Comparison of ENCODE assay signal across 22 cellular contexts in the genomic region with DNA sequence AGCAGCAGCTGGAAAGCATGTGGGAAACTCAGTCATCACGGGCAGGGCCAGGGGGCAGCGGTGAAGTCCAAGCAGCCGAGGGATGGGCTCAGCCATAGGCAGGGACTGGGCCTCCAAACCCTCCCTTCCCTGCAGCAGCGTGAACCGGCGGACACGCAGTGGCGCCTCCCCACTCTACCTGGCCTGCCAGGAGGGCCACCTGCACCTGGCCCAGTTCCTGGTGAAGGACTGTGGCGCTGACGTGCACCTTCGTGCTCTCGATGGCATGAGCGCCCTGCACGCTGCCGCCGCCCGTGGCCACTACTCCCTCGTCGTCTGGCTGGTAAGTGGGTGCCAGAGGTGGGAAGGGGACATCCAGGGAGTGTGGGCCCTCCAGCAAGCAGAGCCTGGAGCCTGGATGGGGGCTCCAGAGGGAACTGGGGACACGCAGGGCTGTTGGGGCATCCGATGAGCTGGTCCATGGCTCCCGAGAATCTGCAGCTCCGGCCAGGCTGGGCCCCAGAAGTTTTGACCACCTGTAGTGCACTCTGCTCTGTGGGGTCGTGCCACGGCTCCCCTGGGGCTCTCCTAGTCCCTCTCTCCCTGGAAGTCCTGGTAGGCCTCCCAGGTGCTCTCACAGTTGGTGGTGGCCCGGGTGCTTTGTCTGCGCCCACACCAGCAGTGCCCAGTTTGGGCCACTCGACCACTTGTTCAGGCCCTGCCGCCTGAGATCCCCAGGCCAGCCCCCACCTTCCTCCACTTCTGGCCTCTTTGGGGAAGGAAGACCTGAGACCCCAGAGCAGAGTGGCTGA. TPM values are rescaled to one million over a fixed set of nuclear protein-coding genes. Genes with fewer than 3 reads are reported as not detected.
DNase-seq lines count a peak whose midpoint lies in the region; TF ChIP-seq lines count a peak whose summit lies in the region.
"Had no signal": no experiment of that assay in that cellular context is flagged by ENCODE, and none has a peak within 500 bp of the region (broad histone marks: within the 10 kb centered on the region; RNA-seq: fewer than 3 reads in every experiment).

No MANE protein-coding gene starts in this region.

- H3K9me3 Mint-ChIP-seq in endodermal cell (no peaks in the 10 kb centered on the region), endothelial cell (ENCODE audit: unreplicated experiment) (no peaks in the 10 kb centered on the region)
- H3K9me3 Mint-ChIP-seq: brain; stimulated activated naive CD8-positive, alpha-beta T cell treated with anti-CD3 and anti-CD28 coated beads, Interleukin-15, amount 100 ng/mL, for 72 hours had no signal

- H3K27me3 Mint-ChIP-seq in endodermal cell (ENCODE audit: insufficient read depth) (no peaks in the 10 kb centered on the region), endothelial cell (ENCODE audit: unreplicated experiment) (peaks cover 5% of the 10 kb centered on the region)
- H3K27me3 Mint-ChIP-seq: activated naive CD8-positive, alpha-beta T cell; brain; stimulated activated naive CD8-positive, alpha-beta T cell treated with anti-CD3 and anti-CD28 coated beads, Interleukin-15, amount 100 ng/mL, for 72 hours had no signal

- H3K36me3 ChIP-seq in H7 (replicated peaks; ENCODE audit: control insufficient read depth, insufficient read depth, low read length) (no peaks in the 10 kb centered on the region), endodermal cell (ENCODE audit: control insufficient read depth, insufficient read depth, low read length) (no peaks in the 10 kb centered on the region)
- H3K36me3 ChIP-seq: colonic mucosa, MG63, vagina had no signal

- TF ChIP-seq CTCF in endodermal cell (conservative IDR thresholded peaks at IDR 0.05) (no peak), endothelial cell (IDR thresholded peaks at IDR 0.05; ENCODE audit: unreplicated experiment) (no peak)

- H3K9ac ChIP-seq in endodermal cell (ENCODE audit: extremely low read depth, low read length, poor library complexity, severe bottlenecking) = no peak overlapping the region

- H3K4me3 Mint-ChIP-seq in endodermal cell (no peak overlapping the region), endothelial cell (ENCODE audit: unreplicated experiment) (no peak overlapping the region)
- H3K4me3 Mint-ChIP-seq: activated naive CD8-positive, alpha-beta T cell; brain; stimulated activated naive CD8-positive, alpha-beta T cell treated with anti-CD3 and anti-CD28 coated beads, Interleukin-15, amount 100 ng/mL, for 72 hours had no signal

- no peaks in the 10 kb centered on the region for H3K27me3 ChIP-seq in H7 (ENCODE audit: control insufficient read depth, insufficient read depth, low read length)
- H3K27me3 ChIP-seq in endodermal cell (ENCODE audit: control insufficient read depth, insufficient read depth, low read length, poor library complexity, severe bottlenecking) = no peaks in the 10 kb centered on the region
- H3K27me3 ChIP-seq: colonic mucosa, MG63, vagina had no signal

- in situ Hi-C loops in KBM-7 (cut with MboI; ENCODE audit: low pct_unique_long_range_greater_than_20kb, low sequenced_read_pairs) = no loop called here

- no peak overlapping the region for H3K27ac Mint-ChIP-seq in endodermal cell
- no peak overlapping the region for H3K27ac Mint-ChIP-seq in endothelial cell (ENCODE audit: unreplicated experiment)
- H3K27ac Mint-ChIP-seq: activated naive CD8-positive, alpha-beta T cell; brain had no signal

- H3K4me1 Mint-ChIP-seq in endodermal cell (peaks cover 5% of the 10 kb centered on the region), endothelial cell (ENCODE audit: unreplicated experiment) (no peaks in the 10 kb centered on the region)

- peak; percentile 61 for DNase-seq in activated effector memory CD4-positive, alpha-beta T cell treated with anti-CD3 and anti-CD28 coated beads, Interleukin-2, amount 50 U/mL, for 16 hours
- no peak for DNase-seq in activated effector memory CD4-positive, alpha-beta T cell treated with Interleukin-2 at 50 U/mL for 16 hours
- DNase-seq in H7 (peak; percentile 54), endodermal cell (peak; percentile 45), KBM-7 (no peak), NCI-H1436 (lab: John Stamatoyannopoulos, UW) (no peak), endothelial cell (ENCODE audit: low spot score) (no peak)
- peak; percentile 21 for DNase-seq in stimulated activated CD8-positive, alpha-beta memory T cell treated with anti-CD3 and anti-CD28 coated beads, Interleukin-4, amount 100 ng/mL, for 48 hours
- DNase-seq: colonic mucosa; EL; hippocampal formation; kidney glomerular epithelial cell; MG63; NCI-H1694 treated with DMSO at 0.1 percent for 48 hours; NCI-H446; SIG-M5; stimulated activated naive CD8-positive, alpha-beta T cell treated with anti-CD3 and anti-CD28 coated beads, Interleukin-15, amount 100 ng/mL, for 72 hours had no signal

- WGBS in endodermal cell (ENCODE audit: insufficient coverage in 1 of 2, insufficient read length in 1 of 2), 2 experiments = 91 to 98% methylated on average over 15 to 29 of the region's 29 CpGs

- no peaks in the 10 kb centered on the region for H3K4me1 ChIP-seq in endodermal cell (ENCODE audit: control insufficient read depth, insufficient read depth, low read length)
- H3K4me1 ChIP-seq: vagina had no signal

- no peaks in the 10 kb centered on the region for H3K9me3 ChIP-seq in endodermal cell (ENCODE audit: control insufficient read depth, low read length)
- H3K9me3 ChIP-seq: colonic mucosa, MG63, vagina had no signal

- H3K4me3 ChIP-seq in H7 (ENCODE audit: insufficient read depth, low read depth, low read length) (no peak overlapping the region), endodermal cell (ENCODE audit: low read length) (no peak overlapping the region)
- H3K4me3 ChIP-seq: colonic mucosa, MG63, vagina had no signal

- no peak overlapping the region for H3K27ac ChIP-seq in endodermal cell (ENCODE audit: low read depth, low read length)
- H3K27ac ChIP-seq: colonic mucosa, vagina had no signal

- H3K36me3 Mint-ChIP-seq in endodermal cell (ENCODE audit: low read depth) (no peaks in the 10 kb centered on the region), endothelial cell (ENCODE audit: low read depth, unreplicated experiment) (no peaks in the 10 kb centered on the region)
- H3K36me3 Mint-ChIP-seq: activated naive CD8-positive, alpha-beta T cell; brain had no signal

RNA-seq across cellular contexts. Expression of a gene that starts 4.6 kb away (rescaled TPM):
- 0.81 and 1.5 TPM in 2 replicates for total RNA-seq in H7 (2014; rRNA removed; shearing (Covaris generic))
- total RNA-seq in endodermal cell (under 1 TPM; 0.15 to 0.86 TPM), endothelial cell (ENCODE audit: unreplicated experiment) (0.82 TPM)
- polyA plus RNA-seq in endodermal cell (2013, experiment 1 of 2) = 0.32 TPM
- polyA plus RNA-seq in endodermal cell (2013, experiment 2 of 2) = 0.25 TPM
- total RNA-seq: endothelial cell of umbilical vein had no signal
- polyA plus RNA-seq: endothelial cell of umbilical vein had no signal

RNA-seq across cellular contexts. Expression of a gene that starts 33.8 kb away (rescaled TPM):
- 0.04 and 0.10 TPM in 2 replicates for total RNA-seq in H7 (2014; rRNA removed; shearing (Covaris generic))
- not detected for total RNA-seq in endodermal cell
- 0.25 TPM for polyA plus RNA-seq in endodermal cell (2013, experiment 1 of 2)
- 0.41 TPM for polyA plus RNA-seq in endodermal cell (2013, experiment 2 of 2)
- not detected for total RNA-seq in endothelial cell (ENCODE audit: unreplicated experiment)
- total RNA-seq: endothelial cell of umbilical vein; T-helper 2 cell treated with Interferon-gamma antibody and Interleukin-4, amounts not matched to agents 100 ng/mL and 5 ng/mL, for 36 hours had no signal
- polyA plus RNA-seq: endothelial cell of umbilical vein had no signal

RNA-seq across cellular contexts. Expression of a gene that starts 43.9 kb away (rescaled TPM):
- 50.6 and 53.0 TPM in 2 replicates for total RNA-seq in H7 (2014; rRNA removed; shearing (Covaris generic))
- total RNA-seq in endodermal cell (10 to 100 TPM; 39.0 to 45.0 TPM), endothelial cell (ENCODE audit: unreplicated experiment) (17.7 TPM)
- 26.0 TPM for polyA plus RNA-seq in endodermal cell (2013, experiment 1 of 2)
- polyA plus RNA-seq in endodermal cell (2013, experiment 2 of 2) = 23.0 TPM

RNA-seq across cellular contexts. Expression of a gene that starts 54.1 kb away (rescaled TPM):
- 8.8 and 11.2 TPM in 2 replicates for total RNA-seq in H7 (2014; rRNA removed; shearing (Covaris generic))
- total RNA-seq in endodermal cell = 1 to 10 TPM in 1 of 2 donors, under 1 TPM in 1; 0.48 to 1.6 TPM
- 3.4 TPM for polyA plus RNA-seq in endodermal cell (2013, experiment 1 of 2)
- polyA plus RNA-seq in endodermal cell (2013, experiment 2 of 2) = 2.0 TPM
- total RNA-seq in endothelial cell (ENCODE audit: unreplicated experiment) = 0.41 TPM
- total RNA-seq: vagina had no signal

Comparison
In these comparisons a context has a peak if more than half of its experiments do, and no peak if none do; other contexts are left out.
1. DNase-seq: peak in activated effector memory CD4-positive, alpha-beta T cell treated with anti-CD3 and anti-CD28 coated beads, Interleukin-2, amount 50 U/mL, for 16 hours (single experiment), H7 (single experiment), endodermal cell (single experiment) and stimulated activated CD8-positive, alpha-beta memory T cell treated with anti-CD3 and anti-CD28 coated beads, Interleukin-4, amount 100 ng/mL, for 48 hours (single experiment); none in activated effector memory CD4-positive, alpha-beta T cell treated with Interleukin-2 at 50 U/mL for 16 hours (single experiment), KBM-7 (single experiment), NCI-H1436 (single experiment) and endothelial cell (single experiment).